Comparison of ENCODE assay signal across 9 cellular contexts in the genomic region with DNA sequence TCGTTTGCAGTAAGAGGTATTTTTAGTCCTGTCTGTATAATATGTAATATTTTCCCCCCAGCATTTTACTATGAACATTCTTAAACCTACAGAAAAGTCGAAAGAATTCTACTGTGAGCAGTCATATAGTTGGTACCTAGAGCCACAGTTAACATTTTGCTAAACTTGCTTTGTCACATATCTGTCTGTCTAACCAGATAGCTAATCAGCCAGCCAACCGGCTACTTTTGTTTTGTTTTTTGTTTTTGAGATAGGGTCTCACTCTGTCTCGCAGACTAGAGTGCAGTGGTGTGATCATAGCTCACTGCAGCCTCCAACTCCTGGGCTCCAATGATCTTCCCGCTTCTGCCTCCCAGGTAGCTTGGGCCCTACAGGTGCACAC.
DNase-seq lines count a peak whose midpoint lies in the region; ATAC-seq and TF ChIP-seq lines count a peak whose summit lies in the region.
"Had no signal": no experiment of that assay in that cellular context is flagged by ENCODE, and none has a peak within 500 bp of the region (broad histone marks: within the 10 kb centered on the region; RNA-seq: fewer than 3 reads in every experiment).

No MANE protein-coding gene starts in this region.

- H3K27ac Mint-ChIP-seq in T-helper 2 cell treated with Interferon-gamma antibody and Interleukin-4, amounts not matched to agents 5 μg/mL and 100 μg/mL, for 36 hours, result peak overlapping the region; percentile 38
- H3K27ac Mint-ChIP-seq in activated B cell treated with CpG ODN at 0.5 μM for 24 hours, result peak overlapping the region; percentile 59
- no peak overlapping the region for H3K27ac Mint-ChIP-seq in activated CD4-positive, alpha-beta T cell treated with anti-CD3 and anti-CD28 coated beads, Interleukin-2, amount 10 ng/mL, durations not matched to agents 7 days and 5 days

- H3K27me3 Mint-ChIP-seq in T-helper 2 cell treated with Interferon-gamma antibody and Interleukin-4, amounts not matched to agents 5 μg/mL and 100 μg/mL, for 36 hours (ENCODE audit: low read depth), result no peaks in the 10 kb centered on the region
- no peaks in the 10 kb centered on the region for H3K27me3 Mint-ChIP-seq in activated B cell treated with CpG ODN at 0.5 μM for 24 hours
- no peaks in the 10 kb centered on the region for H3K27me3 Mint-ChIP-seq in activated CD4-positive, alpha-beta T cell treated with anti-CD3 and anti-CD28 coated beads, Interleukin-2, amount 10 ng/mL, durations not matched to agents 7 days and 5 days

- DNase-seq in T-helper 2 cell treated with Interferon-gamma antibody and Interleukin-4, amounts not matched to agents 5 μg/mL and 100 μg/mL, for 36 hours (ENCODE audit: low spot score), result no peak
- no peak for DNase-seq in T-helper 2 cell
- DNase-seq in activated B cell treated with CpG ODN at 0.5 μM for 24 hours, result no peak
- DNase-seq in left lung, result no peak
- no peak for DNase-seq in pons (ENCODE audit: low spot score)
- no peak for DNase-seq in kidney glomerular epithelial cell (lab: John Stamatoyannopoulos, UW)
- DNase-seq in activated CD4-positive, alpha-beta T cell treated with anti-CD3 and anti-CD28 coated beads, Interleukin-2, amount 10 ng/mL, durations not matched to agents 7 days and 5 days, result no peak

- intact Hi-C loops in activated B cell treated with CpG ODN at 0.5 μM for 24 hours (cut with micrococcal nuclease), result no loop called here
- intact Hi-C loops in left lung (cut with DNase I), result no loop called here

- H3K4me3 Mint-ChIP-seq in T-helper 2 cell treated with Interferon-gamma antibody and Interleukin-4, amounts not matched to agents 5 μg/mL and 100 μg/mL, for 36 hours, result no peak overlapping the region
- H3K4me3 Mint-ChIP-seq in activated B cell treated with CpG ODN at 0.5 μM for 24 hours, result no peak overlapping the region
- H3K4me3 Mint-ChIP-seq in activated CD4-positive, alpha-beta T cell treated with anti-CD3 and anti-CD28 coated beads, Interleukin-2, amount 10 ng/mL, durations not matched to agents 7 days and 5 days, result no peak overlapping the region

- H3K4me3 ChIP-seq in left lung, result no peak overlapping the region
- H3K4me3 ChIP-seq in stomach smooth muscle (ENCODE audit: low read length in 2 of 2), result peak overlapping the region in 1 of 2 donors; percentile 54
- H3K4me3 ChIP-seq: SK-N-MC had no signal

- H3K9me3 ChIP-seq in left lung (no peaks in the 10 kb centered on the region), stomach smooth muscle (ENCODE audit: control insufficient read depth in 2 of 2, low read length in 2 of 2) (no peaks in the 10 kb centered on the region)

- H3K9ac ChIP-seq in stomach smooth muscle (ENCODE audit: low read length in 2 of 2), result peak overlapping the region; percentile 54 to 68

- peaks cover 0 to 31% of the 10 kb centered on the region in 2 donors for H3K36me3 ChIP-seq in left lung
- peaks cover 14 to 15% of the 10 kb centered on the region in 2 donors for H3K36me3 ChIP-seq in stomach smooth muscle (ENCODE audit: control insufficient read depth in 2 of 2, insufficient read depth in 2 of 2, low read length in 2 of 2)

- H3K27ac ChIP-seq in left lung (peak overlapping the region; percentile 55 to 69), stomach smooth muscle (ENCODE audit: low read length) (peak overlapping the region; percentile 78)
- H3K27ac ChIP-seq: SK-N-MC had no signal

- H3K27me3 ChIP-seq in left lung (no peaks in the 10 kb centered on the region), stomach smooth muscle (ENCODE audit: control insufficient read depth in 1 of 2, insufficient read depth in 2 of 2, low read length in 2 of 2) (no peaks in the 10 kb centered on the region)

- no peak for ATAC-seq in activated B cell treated with CpG ODN at 0.5 μM for 24 hours (ENCODE audit: low read depth)
- no peak for ATAC-seq in left lung

- TF ChIP-seq CTCF in activated B cell treated with CpG ODN at 0.5 μM for 24 hours (IDR thresholded peaks at IDR 0.05) (no peak), left lung (IDR thresholded peaks at IDR 0.05) (no peak)

- peaks cover 25% of the 10 kb centered on the region for H3K4me1 Mint-ChIP-seq in T-helper 2 cell treated with Interferon-gamma antibody and Interleukin-4, amounts not matched to agents 5 μg/mL and 100 μg/mL, for 36 hours (ENCODE audit: low read depth)
- peaks cover 55% of the 10 kb centered on the region for H3K4me1 Mint-ChIP-seq in activated B cell treated with CpG ODN at 0.5 μM for 24 hours
- H3K4me1 Mint-ChIP-seq in activated CD4-positive, alpha-beta T cell treated with anti-CD3 and anti-CD28 coated beads, Interleukin-2, amount 10 ng/mL, durations not matched to agents 7 days and 5 days, result peaks cover 31% of the 10 kb centered on the region

- H3K9me3 Mint-ChIP-seq in T-helper 2 cell treated with Interferon-gamma antibody and Interleukin-4, amounts not matched to agents 5 μg/mL and 100 μg/mL, for 36 hours, result no peaks in the 10 kb centered on the region
- H3K9me3 Mint-ChIP-seq in activated B cell treated with CpG ODN at 0.5 μM for 24 hours, result no peaks in the 10 kb centered on the region
- no peaks in the 10 kb centered on the region for H3K9me3 Mint-ChIP-seq in activated CD4-positive, alpha-beta T cell treated with anti-CD3 and anti-CD28 coated beads, Interleukin-2, amount 10 ng/mL, durations not matched to agents 7 days and 5 days

- CTCF ChIA-PET in activated B cell treated with CpG ODN at 0.5 μM for 24 hours (lab: Charles Lee), result no interaction called here
- CTCF ChIA-PET in activated CD4-positive, alpha-beta T cell treated with anti-CD3 and anti-CD28 coated beads, Interleukin-2, amount 10 ng/mL, durations not matched to agents 7 days and 5 days (lab: Charles Lee), result interaction anchor here (0.6 kb wide), 1 partner anchor 27 kb away, joined by 4 read pairs; no protein-coding TSS in a partner anchor

- POLR2A ChIA-PET in activated B cell treated with CpG ODN at 0.5 μM for 24 hours (lab: Charles Lee), result no interaction called here
- POLR2A ChIA-PET in activated CD4-positive, alpha-beta T cell treated with anti-CD3 and anti-CD28 coated beads, Interleukin-2, amount 10 ng/mL, durations not matched to agents 7 days and 5 days (lab: Charles Lee), result no interaction called here

- peaks cover 38% of the 10 kb centered on the region for H3K36me3 Mint-ChIP-seq in T-helper 2 cell treated with Interferon-gamma antibody and Interleukin-4, amounts not matched to agents 5 μg/mL and 100 μg/mL, for 36 hours (ENCODE audit: low read depth)
- peaks cover 55% of the 10 kb centered on the region for H3K36me3 Mint-ChIP-seq in activated B cell treated with CpG ODN at 0.5 μM for 24 hours (ENCODE audit: low read depth)
- H3K36me3 Mint-ChIP-seq in activated CD4-positive, alpha-beta T cell treated with anti-CD3 and anti-CD28 coated beads, Interleukin-2, amount 10 ng/mL, durations not matched to agents 7 days and 5 days (ENCODE audit: low read depth), result peaks cover 38% of the 10 kb centered on the region

- H3K4me1 ChIP-seq in left lung (peaks cover 8 to 31% of the 10 kb centered on the region in 2 donors), stomach smooth muscle (ENCODE audit: control insufficient read depth, insufficient read depth, low read length) (peaks cover 42% of the 10 kb centered on the region)
